ENCODE assay signal across 24 cellular contexts in genomic region chr17:81314410-81315169, GRCh38. TPM values are rescaled to one million over a fixed set of nuclear protein-coding genes. Genes with fewer than 3 reads are reported as not detected.
A peak's percentile ranks its signal among the peaks of the same experiment; 100 is the strongest.
DNase-seq lines count a peak whose midpoint lies in the region; FAIRE-seq and TF ChIP-seq lines count a peak whose summit lies in the region.
"Had no signal": no experiment of that assay in that cellular context is flagged by ENCODE, and none has a peak within 500 bp of the region (broad histone marks: within the 10 kb centered on the region; RNA-seq: fewer than 3 reads in every experiment).

No MANE protein-coding gene starts in this region.

- H3K27ac Mint-ChIP-seq in glutamatergic neuron (ENCODE audit: unreplicated experiment): no peak overlapping the region
- H3K27ac Mint-ChIP-seq: CD4-positive, alpha-beta memory T cell had no signal

- H3K9me3 Mint-ChIP-seq in glutamatergic neuron (ENCODE audit: unreplicated experiment): peaks cover 4% of the 10 kb centered on the region

- no peak overlapping the region for H2BK120ac ChIP-seq in trophoblast cell (ENCODE audit: insufficient read depth, low read length, poor library complexity)

- H3K23ac ChIP-seq in trophoblast cell (ENCODE audit: low read length): no peak overlapping the region

- peaks cover 3% of the 10 kb centered on the region for H3K79me2 ChIP-seq in trophoblast cell (ENCODE audit: control insufficient read depth, insufficient read depth, low read length, poor library complexity)

- H3K4ac ChIP-seq in trophoblast cell (ENCODE audit: low read depth, low read length): no peak overlapping the region

- H4K91ac ChIP-seq in trophoblast cell (ENCODE audit: low read depth, low read length): peak overlapping the region; percentile 7

- peak overlapping the region; percentile 31 for H2BK12ac ChIP-seq in trophoblast cell (ENCODE audit: low read length)

- H3K27ac ChIP-seq in KOPT-K1 (ENCODE audit: low read depth, low read length, poor library complexity, severe bottlenecking) (peak overlapping the region; percentile 47), trophoblast cell (ENCODE audit: low read depth, low read length) (no peak overlapping the region)
- H3K27ac ChIP-seq: GM23248 had no signal

- H3K4me3 Mint-ChIP-seq in glutamatergic neuron (ENCODE audit: unreplicated experiment): no peak overlapping the region
- H3K4me3 Mint-ChIP-seq: CD4-positive, alpha-beta memory T cell had no signal

- no peak overlapping the region for H4K8ac ChIP-seq in trophoblast cell (ENCODE audit: low read depth, low read length)

- no peak overlapping the region for H3K4me3 ChIP-seq in BE2C (ENCODE audit: low read depth, low read length)
- H3K4me3 ChIP-seq in trophoblast cell (ENCODE audit: low read depth, low read length): no peak overlapping the region
- H3K4me3 ChIP-seq: GM23248, HAP-1 had no signal

- H3K9me3 ChIP-seq in BE2C (no peaks in the 10 kb centered on the region), KOPT-K1 (ENCODE audit: insufficient read depth, low read length, poor library complexity, severe bottlenecking) (no peaks in the 10 kb centered on the region), trophoblast cell (ENCODE audit: insufficient read depth, low read depth, low read length) (peaks cover 1% of the 10 kb centered on the region)
- H3K9me3 ChIP-seq: HAP-1 had no signal

- H3K4me1 Mint-ChIP-seq in glutamatergic neuron (ENCODE audit: low read depth, unreplicated experiment): peaks cover 9% of the 10 kb centered on the region
- H3K4me1 Mint-ChIP-seq: CD4-positive, alpha-beta memory T cell had no signal

- H3K27me3 Mint-ChIP-seq in glutamatergic neuron (ENCODE audit: unreplicated experiment): peaks cover 2% of the 10 kb centered on the region

- H4K12ac ChIP-seq in trophoblast cell (ENCODE audit: low read depth, low read length): no peak overlapping the region

- H3K18ac ChIP-seq in trophoblast cell (ENCODE audit: low read length): no peak overlapping the region

- peaks cover 16% of the 10 kb centered on the region for H3K79me1 ChIP-seq in trophoblast cell (ENCODE audit: low read length)

- FAIRE-seq in urothelium cell line (lab: Jason Lieb, UNC): no peak
- FAIRE-seq: A204.1, GM18507 had no signal

- H2AK5ac ChIP-seq in trophoblast cell (ENCODE audit: low read length): no peak overlapping the region

- no peaks in the 10 kb centered on the region for H3K36me3 Mint-ChIP-seq in glutamatergic neuron (ENCODE audit: unreplicated experiment)
- H3K36me3 Mint-ChIP-seq: CD4-positive, alpha-beta memory T cell had no signal

- H3K9ac ChIP-seq in trophoblast cell (ENCODE audit: low read length): no peak overlapping the region
- H3K9ac ChIP-seq: GM23248 had no signal

- no peak overlapping the region for H2BK5ac ChIP-seq in trophoblast cell (ENCODE audit: low read depth, low read length, poor library complexity)

- TF ChIP-seq CTCF in BE2C (IDR thresholded peaks at IDR 0.05; ENCODE audit: low read depth, low read length) (no peak), glutamatergic neuron (IDR thresholded peaks at IDR 0.05; ENCODE audit: partially characterized antibody, unreplicated experiment) (no peak)

- H3K27me3 ChIP-seq in BE2C (no peaks in the 10 kb centered on the region), trophoblast cell (ENCODE audit: insufficient read depth, low read length) (no peaks in the 10 kb centered on the region)

- H2AFZ ChIP-seq in trophoblast cell (ENCODE audit: insufficient read depth, low read length, poor library complexity): no peak overlapping the region
- H2AFZ ChIP-seq: GM23248 had no signal

- WGBS in trophoblast cell (ENCODE audit: extremely low coverage, insufficient coverage, insufficient read length): no CpG with 5 or more reads among the region's 23 CpGs

- peak overlapping the region; percentile 23 for H3K14ac ChIP-seq in trophoblast cell (ENCODE audit: low read length)

- H3K36me3 ChIP-seq in BE2C (no peaks in the 10 kb centered on the region), KOPT-K1 (ENCODE audit: insufficient read depth, low read length) (no peaks in the 10 kb centered on the region), trophoblast cell (ENCODE audit: control insufficient read depth in 1 of 2, insufficient read depth in 2 of 2, low read length in 2 of 2) (no peaks in the 10 kb centered on the region)
- H3K36me3 ChIP-seq: HAP-1 had no signal

- no peak overlapping the region for H3K4me2 ChIP-seq in trophoblast cell (ENCODE audit: low read length)

- H3K4me1 ChIP-seq in BE2C (peaks cover 47% of the 10 kb centered on the region), trophoblast cell (ENCODE audit: control insufficient read depth in 1 of 2, insufficient read depth in 2 of 2, low read length in 2 of 2) (peaks cover 23 to 40% of the 10 kb centered on the region in 2 experiments)

- DNase-seq in BE2C (peak; percentile 11), glutamatergic neuron (peak; percentile 16), trophoblast cell (no peak), urothelium cell line (ENCODE audit: low spot score) (no peak), NCI-H748 treated with DMSO at 0.1 percent for 48 hours (lab: John Stamatoyannopoulos, UW) (no peak), NCI-H345 (lab: John Stamatoyannopoulos, UW) (no peak)
- no peak for DNase-seq in activated CD8-positive, alpha-beta memory T cell treated with anti-CD3 and anti-CD28 coated beads, Interleukin-2, amount 50 U/mL, for 4 hours
- DNase-seq: CD4-positive, alpha-beta memory T cell; COR-L47; DMS53; GM23248; MV-4-11; NCI-H1105; NCI-H1436 treated with DMSO at 0.1 percent for 48 hours; NCI-H187 treated with DMSO at 0.1 percent for 48 hours; NCI-H2171 treated with DMSO at 0.1 percent for 48 hours; NCI-H774; NK-92 treated with Interleukin-12 subunit alpha and Interleukin-12 subunit beta, amount 100 ng/mL, for 24 hours; PC-3; Right ventricle myocardium superior had no signal

RNA-seq across cellular contexts. Expression of gene SLC38A10, which starts 19.5 kb away (rescaled TPM):
- 41.2 TPM for polyA plus RNA-seq in BE2C (2012; ENCODE audit: insufficient read depth, insufficient read length, low read depth)
- total RNA-seq in glutamatergic neuron (ENCODE audit: unreplicated experiment): 92.4 TPM
- polyA plus RNA-seq in trophoblast cell (2013): 35.9 and 39.2 TPM in 2 replicates

Comparison
In these comparisons a context has a peak if more than half of its experiments do, and no peak if none do; other contexts are left out.
1. DNase-seq: peak in BE2C (single experiment) and glutamatergic neuron (single experiment); none in trophoblast cell (0 of 2), urothelium cell line (single experiment), activated CD8-positive, alpha-beta memory T cell treated with anti-CD3 and anti-CD28 coated beads, Interleukin-2, amount 50 U/mL, for 4 hours (single experiment), NCI-H748 treated with DMSO at 0.1 percent for 48 hours (single experiment) and NCI-H345 (single experiment).